21 cellular contexts compared by ENCODE assay signal in the genomic region with DNA sequence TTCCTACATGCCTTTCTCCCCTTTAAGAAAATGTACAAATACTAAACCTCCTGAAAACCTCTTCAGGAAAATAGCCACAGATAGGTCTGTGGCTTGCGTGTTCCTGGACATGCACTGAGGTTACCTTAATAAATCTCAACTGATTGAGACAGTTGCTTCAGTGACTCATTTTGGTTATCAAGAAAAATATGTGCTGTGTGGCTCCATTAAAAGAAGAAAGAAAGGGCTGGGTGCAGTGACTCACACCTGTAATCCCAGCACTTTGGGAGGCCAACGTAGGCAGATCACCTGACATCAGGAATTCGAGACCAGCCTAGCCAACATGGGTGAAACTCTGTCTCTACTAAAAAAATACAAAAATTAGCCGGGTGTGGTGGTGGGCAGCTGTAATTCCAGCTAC. TPM values are rescaled to one million over a fixed set of nuclear protein-coding genes. Genes with fewer than 3 reads are reported as not detected.
DNase-seq lines count a peak whose midpoint lies in the region; ATAC-seq, FAIRE-seq and TF ChIP-seq lines count a peak whose summit lies in the region.
"Had no signal": no experiment of that assay in that cellular context is flagged by ENCODE, and none has a peak within 500 bp of the region (broad histone marks: within the 10 kb centered on the region; RNA-seq: fewer than 3 reads in every experiment).

No MANE protein-coding gene starts in this region.

- no peak for TF ChIP-seq RAD21 in HepG2 (CRISPR knock-in tag; IDR thresholded peaks at IDR 0.05)

- H3K9me3 ChIP-seq in Caco-2 (0 out of 2 replicates have a peak, but pooled peaks cover 2% of the 10 kb centered on the region), astrocyte (ENCODE audit: insufficient read depth, low read depth, low read length) (no peaks in the 10 kb centered on the region), mesenchymal stem cell (ENCODE audit: control insufficient read depth, low read length) (no peaks in the 10 kb centered on the region), neuronal stem cell (replicated peaks in 1 of 2; ENCODE audit: control insufficient read depth in 2 of 2, insufficient read depth in 1 of 2, low read depth in 1 of 2, low read length in 2 of 2) (no peaks in the 10 kb centered on the region), HepG2 (ENCODE audit: low read length) (no peaks in the 10 kb centered on the region)
- H3K9me3 ChIP-seq: heart left ventricle, pancreas, SJCRH30, spleen, tibial nerve had no signal

- FAIRE-seq in HTR-8/SVneo (lab: Jason Lieb, UNC) (no peak), astrocyte (lab: Jason Lieb, UNC) (no peak), HepG2 (lab: Jason Lieb, UNC) (no peak)
- FAIRE-seq: pancreas, TTC549 had no signal

- H2BK5ac ChIP-seq in mesenchymal stem cell (ENCODE audit: low read depth, low read length, poor library complexity, severe bottlenecking), result no peak overlapping the region
- no peak overlapping the region for H2BK5ac ChIP-seq in neuronal stem cell (ENCODE audit: low read length)

- no peaks in the 10 kb centered on the region for H4K20me1 ChIP-seq in astrocyte (ENCODE audit: insufficient read depth, low read length)
- no peaks in the 10 kb centered on the region for H4K20me1 ChIP-seq in HepG2 (ENCODE audit: insufficient read depth, low read length)

- H3K23ac ChIP-seq in mesenchymal stem cell (ENCODE audit: low read length in 2 of 2) (no peak overlapping the region), neuronal stem cell (ENCODE audit: low read depth, low read length, poor library complexity) (no peak overlapping the region)

- H3K79me2 ChIP-seq in astrocyte (ENCODE audit: insufficient read depth, low read length), result no peaks in the 10 kb centered on the region
- no peaks in the 10 kb centered on the region for H3K79me2 ChIP-seq in HepG2 (ENCODE audit: insufficient read depth, low read length)

- H3K4me1 Mint-ChIP-seq in Caco-2 (ENCODE audit: low read depth, unreplicated experiment) (peaks cover 42% of the 10 kb centered on the region), astrocyte (ENCODE audit: low read depth, unreplicated experiment) (peaks cover 4% of the 10 kb centered on the region)
- H3K4me1 Mint-ChIP-seq in activated naive CD8-positive, alpha-beta T cell treated with anti-CD3 and anti-CD28 coated beads, Interleukin-2, amount 50 U/mL, for 24 hours, result peaks cover 14% of the 10 kb centered on the region

- H2AK5ac ChIP-seq in mesenchymal stem cell (ENCODE audit: low read length, severe bottlenecking) (no peak overlapping the region), neuronal stem cell (ENCODE audit: low read depth, low read length) (no peak overlapping the region)

- H3K4ac ChIP-seq in mesenchymal stem cell (ENCODE audit: low read depth in 1 of 2, low read length in 2 of 2) (no peak overlapping the region), neuronal stem cell (ENCODE audit: low read length) (no peak overlapping the region)

- no peaks in the 10 kb centered on the region for H3K27me3 Mint-ChIP-seq in Caco-2 (ENCODE audit: insufficient read depth, unreplicated experiment)
- H3K27me3 Mint-ChIP-seq in astrocyte (ENCODE audit: low read depth, unreplicated experiment), result peaks cover 22% of the 10 kb centered on the region
- no peaks in the 10 kb centered on the region for H3K27me3 Mint-ChIP-seq in activated naive CD8-positive, alpha-beta T cell treated with anti-CD3 and anti-CD28 coated beads, Interleukin-2, amount 50 U/mL, for 24 hours
- H3K27me3 Mint-ChIP-seq: stimulated activated memory B cell treated with anti-CD40 and anti-IgM and Interleukin-4, amounts not matched to agents 10 μg/mL and 1 μg/mL and 100 μg/mL, for 72 hours had no signal

- H4K8ac ChIP-seq in mesenchymal stem cell (ENCODE audit: low read length), result no peak overlapping the region
- no peak overlapping the region for H4K8ac ChIP-seq in neuronal stem cell (ENCODE audit: low read depth, low read length)

- H3K14ac ChIP-seq in mesenchymal stem cell (ENCODE audit: low read length in 2 of 2) (no peak overlapping the region), neuronal stem cell (ENCODE audit: low read length) (no peak overlapping the region)

- POLR2A ChIA-PET in Caco-2 (lab: Charles Lee) (interaction anchor here (1.9 kb wide), 1 partner anchor 11 kb away, joined by 5 read pairs; no protein-coding TSS in a partner anchor), HepG2 (lab: Yijun Ruan, JAX) (no interaction called here)

- TF ChIP-seq EP300 in HepG2 (IDR thresholded peaks at IDR 0.05; ENCODE audit: low read depth in 2 of 2, low read length in 2 of 2), result no peak
- no peak for TF ChIP-seq EP300 in HepG2 (CRISPR knock-in tag; IDR thresholded peaks at IDR 0.05; ENCODE audit: borderline replicate concordance)

- ATAC-seq in activated naive CD8-positive, alpha-beta T cell treated with anti-CD3 and anti-CD28 coated beads, Interleukin-2, amount 50 U/mL, for 24 hours, result no peak
- ATAC-seq in HepG2, result no peak
- ATAC-seq: heart left ventricle; pancreas; stimulated activated memory B cell treated with anti-CD40 and anti-IgM and Interleukin-4, amounts not matched to agents 10 μg/mL and 1 μg/mL and 100 μg/mL, for 72 hours had no signal

- H3K27ac ChIP-seq in astrocyte (ENCODE audit: low read depth, low read length) (no peak overlapping the region), mesenchymal stem cell (ENCODE audit: low read length, poor library complexity, severe bottlenecking) (no peak overlapping the region), neuronal stem cell (replicated peaks; ENCODE audit: low read length) (no peak overlapping the region), HepG2 (ENCODE audit: extremely low read length, insufficient read depth, low read length) (no peak overlapping the region)
- H3K27ac ChIP-seq: coronary artery, heart left ventricle, pancreas, SJCRH30, tibial nerve had no signal

- BruUV-seq in Caco-2 (replicated peaks; lab: Mats Ljungman, UMichigan), result no TSS peak
- BruUV-seq in HepG2 (replicated peaks; lab: Mats Ljungman, UMichigan), result no TSS peak

- no peak overlapping the region for H2BK15ac ChIP-seq in mesenchymal stem cell (ENCODE audit: low read depth, poor library complexity, severe bottlenecking)
- no peak overlapping the region for H2BK15ac ChIP-seq in neuronal stem cell (ENCODE audit: low read length)

- in situ Hi-C loops in HepG2 (cut with HindIII; ENCODE audit: extremely low pct_ligation_motif_present, low pct_unique_long_range_greater_than_20kb), result no loop called here

- H3K18ac ChIP-seq in mesenchymal stem cell (ENCODE audit: low read depth in 1 of 2, low read length in 2 of 2) (no peak overlapping the region), neuronal stem cell (ENCODE audit: low read length) (no peak overlapping the region)

- H3K4me1 ChIP-seq in Caco-2 (peaks cover 75% of the 10 kb centered on the region), astrocyte (ENCODE audit: insufficient read depth, low read length) (no peaks in the 10 kb centered on the region), mesenchymal stem cell (ENCODE audit: control insufficient read depth, insufficient read depth, low read depth, low read length) (peaks cover 3% of the 10 kb centered on the region), neuronal stem cell (ENCODE audit: control insufficient read depth in 2 of 2, insufficient read depth in 1 of 2, low read depth in 1 of 2, low read length in 2 of 2) (no peaks in the 10 kb centered on the region), HepG2 (ENCODE audit: insufficient read depth, low read length) (peaks cover 18% of the 10 kb centered on the region)
- H3K4me1 ChIP-seq: pancreas had no signal

- no peak for TF ChIP-seq POLR2A in HepG2 (IDR thresholded peaks at IDR 0.05; ENCODE audit: insufficient read depth in 1 of 2, low read depth in 2 of 2, low read length in 2 of 2)

- H3K9ac ChIP-seq in astrocyte (ENCODE audit: low read length), result no peak overlapping the region
- H3K9ac ChIP-seq in mesenchymal stem cell (ENCODE audit: low read length), result no peak overlapping the region
- no peak overlapping the region for H3K9ac ChIP-seq in neuronal stem cell (ENCODE audit: low read depth, low read length, poor library complexity)
- no peak overlapping the region for H3K9ac ChIP-seq in HepG2 (ENCODE audit: insufficient read depth, low read depth, low read length)

- H3K9me3 Mint-ChIP-seq in Caco-2 (ENCODE audit: unreplicated experiment), result peaks cover 17% of the 10 kb centered on the region
- no peaks in the 10 kb centered on the region for H3K9me3 Mint-ChIP-seq in astrocyte (ENCODE audit: unreplicated experiment)
- no peaks in the 10 kb centered on the region for H3K9me3 Mint-ChIP-seq in activated naive CD8-positive, alpha-beta T cell treated with anti-CD3 and anti-CD28 coated beads, Interleukin-2, amount 50 U/mL, for 24 hours
- H3K9me3 Mint-ChIP-seq: activated T-helper 2 cell treated with anti-CD3 and anti-CD28 coated beads, Interferon-gamma antibody, Interleukin-2, Interleukin-4, amounts not matched to agents 10 μg/mL and 5 μg/mL and 100 μg/mL, durations not matched to agents 14 hours and 24 hours and 36 hours; stimulated activated memory B cell treated with anti-CD40 and anti-IgM and Interleukin-4, amounts not matched to agents 10 μg/mL and 1 μg/mL and 100 μg/mL, for 72 hours had no signal

- intact Hi-C loops in Caco-2 (cut with micrococcal nuclease; ENCODE audit: unreplicated experiment) (loop anchor here (1.0 to 5.0 kb wide), 4 partner anchors 10 to 337 kb away; partner anchors contain the start of gene MAP4K4), HepG2 (cut with micrococcal nuclease; ENCODE audit: unreplicated experiment) (no loop called here)

- no peaks in the 10 kb centered on the region for H3K79me1 ChIP-seq in mesenchymal stem cell (replicated peaks; ENCODE audit: low read length, poor library complexity, severe bottlenecking)
- no peaks in the 10 kb centered on the region for H3K79me1 ChIP-seq in neuronal stem cell (ENCODE audit: low read depth, low read length)

- peak overlapping the region; percentile 19 for H3K4me3 Mint-ChIP-seq in Caco-2 (ENCODE audit: unreplicated experiment)
- no peak overlapping the region for H3K4me3 Mint-ChIP-seq in astrocyte (ENCODE audit: unreplicated experiment)
- no peak overlapping the region for H3K4me3 Mint-ChIP-seq in activated naive CD8-positive, alpha-beta T cell treated with anti-CD3 and anti-CD28 coated beads, Interleukin-2, amount 50 U/mL, for 24 hours
- H3K4me3 Mint-ChIP-seq: stimulated activated memory B cell treated with anti-CD40 and anti-IgM and Interleukin-4, amounts not matched to agents 10 μg/mL and 1 μg/mL and 100 μg/mL, for 72 hours had no signal

- no peak overlapping the region for H2BK12ac ChIP-seq in mesenchymal stem cell (ENCODE audit: low read length in 2 of 2)
- H2BK12ac ChIP-seq in neuronal stem cell (ENCODE audit: low read length), result no peak overlapping the region

- H3K4me2 ChIP-seq in astrocyte (ENCODE audit: low read length) (no peak overlapping the region), mesenchymal stem cell (ENCODE audit: low read length, poor library complexity, severe bottlenecking) (no peak overlapping the region), neuronal stem cell (ENCODE audit: insufficient read depth, low read length, poor library complexity, severe bottlenecking) (no peak overlapping the region), HepG2 (ENCODE audit: low read depth, low read length) (no peak overlapping the region)

- DNase-seq in Caco-2 (peak; percentile 82 to 89), HTR-8/SVneo (ENCODE audit: insufficient read length, low spot score) (peak; percentile 49), astrocyte (ENCODE audit: low read depth) (peak; percentile 77), mesenchymal stem cell (peak; percentile 9), DMS153 treated with DMSO at 0.1 percent for 48 hours (lab: John Stamatoyannopoulos, UW; ENCODE audit: unreplicated experiment) (no peak), neuronal stem cell (ENCODE audit: low spot score) (no peak), HepG2 (ENCODE audit: low spot score) (no peak)
- no peak for DNase-seq in activated naive CD8-positive, alpha-beta T cell treated with anti-CD3 and anti-CD28 coated beads, Interleukin-2, amount 50 U/mL, for 24 hours
- DNase-seq: GF-D8, heart left ventricle, left cardiac atrium, NCI-H1694 treated with DMSO at 0.1 percent for 48 hours, pancreas, SJCRH30, spleen had no signal

- CTCF ChIA-PET in Caco-2 (lab: Charles Lee), result interaction anchor here (1.1 to 1.2 kb wide), 2 partner anchors 11 to 28 kb away, joined by 4 to 6 read pairs; partner anchors contain the start of gene CREG2
- CTCF ChIA-PET in HepG2 (lab: Yijun Ruan, JAX; ENCODE audit: low intra/inter-chr PET ratio, low total read pairs), result no interaction called here

- H2AFZ ChIP-seq in astrocyte (ENCODE audit: low read depth, low read length) (no peak overlapping the region), mesenchymal stem cell (ENCODE audit: low read depth, low read length) (no peak overlapping the region), neuronal stem cell (ENCODE audit: low read length) (no peak overlapping the region), HepG2 (ENCODE audit: low read length) (no peak overlapping the region)

- H3K36me3 ChIP-seq in Caco-2 (ENCODE audit: control insufficient read depth, insufficient read depth, low read length) (no peaks in the 10 kb centered on the region; the same call in 1 of the 2 replicates), astrocyte (ENCODE audit: insufficient read depth, low read length) (no peaks in the 10 kb centered on the region), mesenchymal stem cell (ENCODE audit: control insufficient read depth in 1 of 2, insufficient read depth in 2 of 2, low read depth in 1 of 2, low read length in 2 of 2) (no peaks in the 10 kb centered on the region), neuronal stem cell (replicated peaks in 1 of 2; ENCODE audit: control insufficient read depth in 2 of 2, insufficient read depth in 2 of 2, low read length in 2 of 2) (no peaks in the 10 kb centered on the region), HepG2 (replicated peaks in 1 of 2; ENCODE audit: control insufficient read depth in 1 of 2, insufficient read depth in 2 of 2, low read length in 2 of 2) (no peaks in the 10 kb centered on the region)
- H3K36me3 ChIP-seq: heart left ventricle, pancreas, SJCRH30, spleen, tibial nerve had no signal

- H3K27ac Mint-ChIP-seq in Caco-2 (ENCODE audit: unreplicated experiment) (peak overlapping the region; percentile 76), astrocyte (ENCODE audit: unreplicated experiment) (no peak overlapping the region)
- no peak overlapping the region for H3K27ac Mint-ChIP-seq in activated naive CD8-positive, alpha-beta T cell treated with anti-CD3 and anti-CD28 coated beads, Interleukin-2, amount 50 U/mL, for 24 hours
- H3K27ac Mint-ChIP-seq: activated T-helper 2 cell treated with anti-CD3 and anti-CD28 coated beads, Interferon-gamma antibody, Interleukin-2, Interleukin-4, amounts not matched to agents 10 μg/mL and 5 μg/mL and 100 μg/mL, durations not matched to agents 14 hours and 24 hours and 36 hours had no signal

- no peak overlapping the region for H2BK120ac ChIP-seq in mesenchymal stem cell (ENCODE audit: low read depth, low read length)
- no peak overlapping the region for H2BK120ac ChIP-seq in neuronal stem cell (ENCODE audit: low read depth, low read length)

- TF ChIP-seq CTCF in Caco-2 (IDR thresholded peaks at IDR 0.05; ENCODE audit: insufficient read depth in 1 of 2, low read depth in 1 of 2, low read length in 1 of 2, severe bottlenecking in 1 of 2, unreplicated experiment in 1 of 2) (no peak), astrocyte (IDR thresholded peaks at IDR 0.05; ENCODE audit: insufficient read depth, low read depth, low read length) (no peak), HepG2 (CRISPR knock-in tag; IDR thresholded peaks at IDR 0.05) (no peak)

- H3K36me3 Mint-ChIP-seq in Caco-2 (ENCODE audit: insufficient read depth, unreplicated experiment) (peaks cover 46% of the 10 kb centered on the region), astrocyte (ENCODE audit: low read depth, unreplicated experiment) (peaks cover 2% of the 10 kb centered on the region)
- H3K36me3 Mint-ChIP-seq in activated naive CD8-positive, alpha-beta T cell treated with anti-CD3 and anti-CD28 coated beads, Interleukin-2, amount 50 U/mL, for 24 hours (ENCODE audit: low read depth), result no peaks in the 10 kb centered on the region
- H3K36me3 Mint-ChIP-seq: stimulated activated memory B cell treated with anti-CD40 and anti-IgM and Interleukin-4, amounts not matched to agents 10 μg/mL and 1 μg/mL and 100 μg/mL, for 72 hours had no signal

- H4K91ac ChIP-seq in mesenchymal stem cell (ENCODE audit: low read length) (no peak overlapping the region), neuronal stem cell (ENCODE audit: low read depth, low read length, poor library complexity) (no peak overlapping the region)

- 57% methylated on average over 2 of the region's 4 CpGs for WGBS in mesenchymal stem cell
- WGBS in neuronal stem cell (ENCODE audit: extremely low coverage in 2 of 2, insufficient read length in 2 of 2, insufficient replicate concordance in 1 of 2), 2 donors, result no CpG with 5 or more reads among the region's 4 CpGs
- 6% methylated on average over 4 of the region's 4 CpGs for WGBS in HepG2 (ENCODE audit: low lambda C conversion rate)

- no peaks in the 10 kb centered on the region for H3K27me3 ChIP-seq in Caco-2 (replicated peaks; ENCODE audit: control insufficient read depth, insufficient read depth, low read length)
- H3K27me3 ChIP-seq in astrocyte (ENCODE audit: insufficient read depth, low read length), result peaks cover 11% of the 10 kb centered on the region
- peaks cover 9 to 39% of the 10 kb centered on the region in 2 experiments for H3K27me3 ChIP-seq in mesenchymal stem cell (ENCODE audit: control insufficient read depth in 1 of 2, insufficient read depth in 1 of 2, low read length in 2 of 2)
- H3K27me3 ChIP-seq in neuronal stem cell (ENCODE audit: control insufficient read depth in 3 of 3, insufficient read depth in 3 of 3, low read depth in 1 of 3, low read length in 3 of 3), result no peaks in the 10 kb centered on the region
- H3K27me3 ChIP-seq in HepG2 (ENCODE audit: control insufficient read depth in 1 of 2, insufficient read depth in 2 of 2, low read length in 2 of 2), result peaks cover 0 to 25% of the 10 kb centered on the region in 2 experiments; a peak in 4 of 5 replicates
- H3K27me3 ChIP-seq: heart left ventricle, pancreas, SJCRH30, spleen, tibial nerve had no signal

- H3K4me3 ChIP-seq in Caco-2 (ENCODE audit: low read depth, low read length) (no peak overlapping the region), astrocyte (ENCODE audit: insufficient read depth, low read depth, low read length) (no peak overlapping the region), mesenchymal stem cell (ENCODE audit: insufficient read depth in 1 of 2, low read depth in 1 of 2, low read length in 2 of 2) (no peak overlapping the region), neuronal stem cell (ENCODE audit: low read length in 2 of 2) (no peak overlapping the region), HepG2 (replicated peaks in 1 of 3; ENCODE audit: insufficient read depth in 1 of 3, low read depth in 2 of 3, low read length in 3 of 3) (no peak overlapping the region)
- H3K4me3 ChIP-seq: coronary artery, heart left ventricle, pancreas, SJCRH30, spleen, tibial nerve had no signal

RNA-seq across cellular contexts. Expression of gene CREG2, which starts 27.1 kb away (rescaled TPM):
- 119 and 120 TPM in 2 replicates for total RNA-seq in Caco-2 (2022)
- 0.11 TPM in 1 of 2 replicates, not detected in the other for total RNA-seq in astrocyte
- not detected for polyA plus RNA-seq in mesenchymal stem cell (2013, experiment 1 of 2)
- polyA plus RNA-seq in mesenchymal stem cell (2013, experiment 2 of 2), result not detected
- polyA plus RNA-seq in neuronal stem cell (2013, experiment 1 of 2), result 0.14 TPM
- 0.14 TPM for polyA plus RNA-seq in neuronal stem cell (2013, experiment 2 of 2)
- 0.18 TPM in 1 of 2 replicates, not detected in the other for total RNA-seq in HepG2 (2016; rRNA removed; fragmentation: Illumina TruSeq; extraction: Trizol)
- total RNA-seq in HepG2 (2016; cell fraction: cytosol; rRNA removed; fragmentation: Illumina TruSeq; extraction: Trizol; ENCODE audit: low read depth), result not detected in 2 replicates
- 0.13 TPM in 1 of 2 replicates, not detected in the other for total RNA-seq in HepG2 (2016; cell fraction: insoluble cytoplasmic fraction; rRNA removed; fragmentation: Illumina TruSeq; extraction: Trizol)
- 0.28 TPM in 1 of 2 replicates, not detected in the other for total RNA-seq in HepG2 (2016; cell fraction: membrane; rRNA removed; fragmentation: Illumina TruSeq; extraction: Trizol)
- total RNA-seq in HepG2 (2016; cell fraction: nucleus; rRNA removed; fragmentation: Illumina TruSeq; extraction: Trizol), result not detected in 2 replicates
- polyA plus RNA-seq in HepG2 (2011; rRNA removed), result 0.20 and 0.26 TPM in 2 replicates
- 0.43 and 0.49 TPM in 2 replicates for polyA plus RNA-seq in HepG2 (2011; cell fraction: cytosol; rRNA removed)
- polyA plus RNA-seq in HepG2 (2011; cell fraction: nucleus; rRNA removed), result 0.14 and 0.26 TPM in 2 replicates
- polyA plus RNA-seq in HepG2 (2012), result 0.08 and 0.29 TPM in 2 replicates
- polyA plus RNA-seq in HepG2 (2016; cell fraction: cytosol; fragmentation: Illumina TruSeq; extraction: Trizol; ENCODE audit: low read depth), result 0.20 TPM in 1 of 2 replicates, not detected in the other
- polyA plus RNA-seq in HepG2 (2016; cell fraction: insoluble cytoplasmic fraction; fragmentation: Illumina TruSeq; extraction: Trizol; ENCODE audit: low read depth), result not detected in 2 replicates
- polyA plus RNA-seq in HepG2 (2016; cell fraction: membrane; fragmentation: Illumina TruSeq; extraction: Trizol; ENCODE audit: low read depth), result 0.47 TPM in 1 of 2 replicates, not detected in the other
- polyA plus RNA-seq in HepG2 (2016; cell fraction: nucleus; fragmentation: Illumina TruSeq; extraction: Trizol; ENCODE audit: insufficient read depth, low read depth), result not detected in 2 replicates
- 40.8 TPM in 1 of 2 replicates, not detected in the other for polyA minus RNA-seq in HepG2 (2011; rRNA and poly(A)+ RNA removed; ENCODE audit: low replicate concordance)
- 0.99 TPM in 1 of 2 replicates, not detected in the other for polyA minus RNA-seq in HepG2 (2011; cell fraction: cytosol; rRNA and poly(A)+ RNA removed)
- not detected in 2 replicates for polyA minus RNA-seq in HepG2 (2011; cell fraction: nucleus; rRNA and poly(A)+ RNA removed)
- total RNA-seq: activated T-helper 2 cell treated with anti-CD3 and anti-CD28 coated beads, Interferon-gamma antibody, Interleukin-2, Interleukin-4, amounts not matched to agents 10 μg/mL and 5 μg/mL and 100 μg/mL, durations not matched to agents 14 hours and 24 hours and 36 hours; epithelial cell of proximal tubule; left cardiac atrium; tibial nerve had no signal
- polyA plus RNA-seq: heart left ventricle, spleen had no signal

RNA-seq across cellular contexts. Expression of gene RNF149, which starts 51.7 kb away (rescaled TPM):
- 96.8 and 101 TPM in 2 replicates for total RNA-seq in Caco-2 (2022)
- total RNA-seq in astrocyte, result 36.4 and 37.7 TPM in 2 replicates
- polyA plus RNA-seq in mesenchymal stem cell (2013, experiment 1 of 2), result 26.5 TPM
- 28.5 TPM for polyA plus RNA-seq in mesenchymal stem cell (2013, experiment 2 of 2)
- polyA plus RNA-seq in neuronal stem cell (2013, experiment 1 of 2), result 16.8 TPM
- 17.8 TPM for polyA plus RNA-seq in neuronal stem cell (2013, experiment 2 of 2)
- total RNA-seq in HepG2 (2016; rRNA removed; fragmentation: Illumina TruSeq; extraction: Trizol), result 45.7 and 109 TPM in 2 replicates
- total RNA-seq in HepG2 (2016; cell fraction: cytosol; rRNA removed; fragmentation: Illumina TruSeq; extraction: Trizol; ENCODE audit: low read depth), result 31.6 and 37.7 TPM in 2 replicates
- 40.9 and 111 TPM in 2 replicates for total RNA-seq in HepG2 (2016; cell fraction: insoluble cytoplasmic fraction; rRNA removed; fragmentation: Illumina TruSeq; extraction: Trizol)
- total RNA-seq in HepG2 (2016; cell fraction: membrane; rRNA removed; fragmentation: Illumina TruSeq; extraction: Trizol), result 40.3 and 50.9 TPM in 2 replicates
- total RNA-seq in HepG2 (2016; cell fraction: nucleus; rRNA removed; fragmentation: Illumina TruSeq; extraction: Trizol), result 138 and 175 TPM in 2 replicates
- 87.2 and 87.6 TPM in 2 replicates for polyA plus RNA-seq in HepG2 (2011; rRNA removed)
- 33.2 and 46.3 TPM in 2 replicates for polyA plus RNA-seq in HepG2 (2011; cell fraction: cytosol; rRNA removed)
- polyA plus RNA-seq in HepG2 (2011; cell fraction: nucleus; rRNA removed), result 67.6 and 82.1 TPM in 2 replicates
- 91.6 and 103 TPM in 2 replicates for polyA plus RNA-seq in HepG2 (2012)
- 12.2 and 15.7 TPM in 2 replicates for polyA plus RNA-seq in HepG2 (2016; cell fraction: cytosol; fragmentation: Illumina TruSeq; extraction: Trizol; ENCODE audit: low read depth)
- polyA plus RNA-seq in HepG2 (2016; cell fraction: insoluble cytoplasmic fraction; fragmentation: Illumina TruSeq; extraction: Trizol; ENCODE audit: low read depth), result 37.5 and 38.4 TPM in 2 replicates
- polyA plus RNA-seq in HepG2 (2016; cell fraction: membrane; fragmentation: Illumina TruSeq; extraction: Trizol; ENCODE audit: low read depth), result 22.7 and 27.3 TPM in 2 replicates
- polyA plus RNA-seq in HepG2 (2016; cell fraction: nucleus; fragmentation: Illumina TruSeq; extraction: Trizol; ENCODE audit: insufficient read depth, low read depth), result 273 and 274 TPM in 2 replicates
- polyA minus RNA-seq in HepG2 (2011; rRNA and poly(A)+ RNA removed; ENCODE audit: low replicate concordance), result 41.3 and 47.7 TPM in 2 replicates
- polyA minus RNA-seq in HepG2 (2011; cell fraction: cytosol; rRNA and poly(A)+ RNA removed), result 41.9 and 57.0 TPM in 2 replicates
- 147 and 171 TPM in 2 replicates for polyA minus RNA-seq in HepG2 (2011; cell fraction: nucleus; rRNA and poly(A)+ RNA removed)

Comparison
In these comparisons a context has a peak if more than half of its experiments do, and no peak if none do; other contexts are left out.
1. DNase-seq: peak in Caco-2 (2 of 2), HTR-8/SVneo (single experiment), astrocyte (single experiment) and mesenchymal stem cell (single experiment); none in DMS153 treated with DMSO at 0.1 percent for 48 hours (single experiment), neuronal stem cell (single experiment), activated naive CD8-positive, alpha-beta T cell treated with anti-CD3 and anti-CD28 coated beads, Interleukin-2, amount 50 U/mL, for 24 hours (single experiment) and HepG2 (single experiment).
2. RNA of gene CREG2, which starts 27.1 kb away (total RNA-seq): 119 to 120 TPM in Caco-2; 0.13 to 0.28 TPM in HepG2 and 0.11 TPM in astrocyte; every median in the first group is over 10 times any median in the second.